In genomic region chrX:134524181-134524580, GRCh38 we compare ENCODE assay signal across 32 cellular contexts.
"Had no signal": no experiment of that assay in that cellular context is flagged by ENCODE, and none has a peak within 500 bp of the region (broad histone marks: within the 10 kb centered on the region; RNA-seq: fewer than 3 reads in every experiment).

No MANE protein-coding gene starts in this region.

- H3K4me1 Mint-ChIP-seq: stimulated activated memory B cell treated with anti-CD40 and anti-IgM and Interleukin-4, amounts not matched to agents 10 μg/mL and 1 μg/mL and 100 μg/mL, for 72 hours had no signal

- H3K36me3 ChIP-seq: neutrophil, spleen, suprapubic skin, tibial artery, transverse colon, upper lobe of right lung, uterus had no signal

- DNase-seq: naive thymus-derived CD8-positive, alpha-beta T cell; nephron progenitor cell; nucleus accumbens; posterior cingulate gyrus; psoas muscle; right cardiac atrium; spleen; stimulated activated CD4-positive, alpha-beta T cell treated with anti-CD3 and anti-CD28 coated beads, Interleukin-12 subunit alpha, Interleukin-12 subunit beta, amount 100 ng/mL, for 4 hours; stimulated activated CD4-positive, alpha-beta T cell treated with anti-CD3 and anti-CD28 coated beads, Interleukin-1b, Interleukin-23, amount 100 ng/mL, for 48 hours; stimulated activated CD4-positive, alpha-beta T cell treated with anti-CD3 and anti-CD28 coated beads, Interleukin-4, amount 100 ng/mL, for 1 hour; stimulated activated CD4-positive, alpha-beta T cell treated with anti-CD3 and anti-CD28 coated beads, Interleukin-4, amount 100 ng/mL, for 4 hours; stimulated activated CD8-positive, alpha-beta memory T cell treated with anti-CD3 and anti-CD28 coated beads, Interleukin-4, amount 100 ng/mL, for 48 hours; stimulated activated naive CD4-positive, alpha-beta T cell; stimulated activated naive CD8-positive, alpha-beta T cell treated with anti-CD3 and anti-CD28 coated beads, Interleukin-15, amount 100 ng/mL, for 72 hours; stimulated activated naive CD8-positive, alpha-beta T cell treated with anti-CD3 and anti-CD28 coated beads, Interleukin-15, Interleukin-2, amounts not matched to agents 100 U/mL and 50 U/mL, for 24 hours; substantia nigra; testis; tibial artery; transverse colon; upper lobe of right lung had no signal

- ATAC-seq: naive thymus-derived CD8-positive, alpha-beta T cell; natural killer cell treated with Interleukin-12 subunit alpha and Interleukin-12 subunit beta and Interleukin-15 and Interleukin-18, amount 100 ng/mL, for 72 hours; psoas muscle; right cardiac atrium; sciatic nerve; stimulated activated memory B cell treated with anti-CD40 and anti-IgM and Interleukin-4, amounts not matched to agents 10 μg/mL and 1 μg/mL and 100 μg/mL, for 72 hours; stimulated activated naive CD8-positive, alpha-beta T cell treated with anti-CD3 and anti-CD28 coated beads, Interleukin-15, amount 100 ng/mL, for 72 hours; stimulated activated naive CD8-positive, alpha-beta T cell treated with anti-CD3 and anti-CD28 coated beads, Interleukin-15, Interleukin-2, amounts not matched to agents 100 U/mL and 50 U/mL, for 24 hours; upper lobe of right lung had no signal

- H3K27ac Mint-ChIP-seq: naive thymus-derived CD8-positive, alpha-beta T cell; natural killer cell treated with Interleukin-12 subunit alpha and Interleukin-12 subunit beta and Interleukin-15 and Interleukin-18, amount 100 ng/mL, for 72 hours; nephron progenitor cell; progenitor cell of endocrine pancreas; stimulated activated memory B cell treated with anti-CD40 and anti-IgM and Interleukin-4, amounts not matched to agents 10 μg/mL and 1 μg/mL and 100 μg/mL, for 72 hours; stimulated activated naive CD8-positive, alpha-beta T cell treated with anti-CD3 and anti-CD28 coated beads, Interleukin-15, amount 100 ng/mL, for 72 hours; type B pancreatic cell had no signal

- H3K27me3 Mint-ChIP-seq: naive thymus-derived CD8-positive, alpha-beta T cell; natural killer cell treated with Interleukin-12 subunit alpha and Interleukin-12 subunit beta and Interleukin-15 and Interleukin-18, amount 100 ng/mL, for 72 hours; progenitor cell of endocrine pancreas; stimulated activated memory B cell treated with anti-CD40 and anti-IgM and Interleukin-4, amounts not matched to agents 10 μg/mL and 1 μg/mL and 100 μg/mL, for 72 hours; stimulated activated naive CD8-positive, alpha-beta T cell treated with anti-CD3 and anti-CD28 coated beads, Interleukin-15, amount 100 ng/mL, for 72 hours; type B pancreatic cell had no signal

- H3K4me1 ChIP-seq: parathyroid adenoma, psoas muscle, spleen, suprapubic skin, testis, tibial artery, transverse colon, upper lobe of right lung, uterus had no signal

- H3K4me3 ChIP-seq: psoas muscle, skin epidermis, smooth muscle cell, spleen, suprapubic skin, testis, tibial artery, transverse colon, upper lobe of right lung, uterus had no signal

- H3K36me3 Mint-ChIP-seq: naive thymus-derived CD8-positive, alpha-beta T cell; natural killer cell treated with Interleukin-12 subunit alpha and Interleukin-12 subunit beta and Interleukin-15 and Interleukin-18, amount 100 ng/mL, for 72 hours; stimulated activated memory B cell treated with anti-CD40 and anti-IgM and Interleukin-4, amounts not matched to agents 10 μg/mL and 1 μg/mL and 100 μg/mL, for 72 hours; type B pancreatic cell had no signal

- H3K9me3 Mint-ChIP-seq: naive thymus-derived CD8-positive, alpha-beta T cell; natural killer cell treated with Interleukin-12 subunit alpha and Interleukin-12 subunit beta and Interleukin-15 and Interleukin-18, amount 100 ng/mL, for 72 hours; stimulated activated memory B cell treated with anti-CD40 and anti-IgM and Interleukin-4, amounts not matched to agents 10 μg/mL and 1 μg/mL and 100 μg/mL, for 72 hours; stimulated activated naive CD8-positive, alpha-beta T cell treated with anti-CD3 and anti-CD28 coated beads, Interleukin-15, amount 100 ng/mL, for 72 hours; type B pancreatic cell had no signal

- H3K9me3 ChIP-seq: neutrophil, psoas muscle, spleen, suprapubic skin, testis, tibial artery, transverse colon, upper lobe of right lung, uterus had no signal

- H3K27ac ChIP-seq: neutrophil, parathyroid adenoma, psoas muscle, skin epidermis, spleen, suprapubic skin, tibial artery, transverse colon, upper lobe of right lung, uterus had no signal

- H3K4me3 Mint-ChIP-seq: naive thymus-derived CD8-positive, alpha-beta T cell; natural killer cell treated with Interleukin-12 subunit alpha and Interleukin-12 subunit beta and Interleukin-15 and Interleukin-18, amount 100 ng/mL, for 72 hours; nephron progenitor cell; neural crest cell; stimulated activated memory B cell treated with anti-CD40 and anti-IgM and Interleukin-4, amounts not matched to agents 10 μg/mL and 1 μg/mL and 100 μg/mL, for 72 hours; stimulated activated naive CD8-positive, alpha-beta T cell treated with anti-CD3 and anti-CD28 coated beads, Interleukin-15, amount 100 ng/mL, for 72 hours; type B pancreatic cell had no signal

- H3K27me3 ChIP-seq: neutrophil, spleen, suprapubic skin, testis, tibial artery, transverse colon, upper lobe of right lung, uterus had no signal
